In the genomic region with DNA sequence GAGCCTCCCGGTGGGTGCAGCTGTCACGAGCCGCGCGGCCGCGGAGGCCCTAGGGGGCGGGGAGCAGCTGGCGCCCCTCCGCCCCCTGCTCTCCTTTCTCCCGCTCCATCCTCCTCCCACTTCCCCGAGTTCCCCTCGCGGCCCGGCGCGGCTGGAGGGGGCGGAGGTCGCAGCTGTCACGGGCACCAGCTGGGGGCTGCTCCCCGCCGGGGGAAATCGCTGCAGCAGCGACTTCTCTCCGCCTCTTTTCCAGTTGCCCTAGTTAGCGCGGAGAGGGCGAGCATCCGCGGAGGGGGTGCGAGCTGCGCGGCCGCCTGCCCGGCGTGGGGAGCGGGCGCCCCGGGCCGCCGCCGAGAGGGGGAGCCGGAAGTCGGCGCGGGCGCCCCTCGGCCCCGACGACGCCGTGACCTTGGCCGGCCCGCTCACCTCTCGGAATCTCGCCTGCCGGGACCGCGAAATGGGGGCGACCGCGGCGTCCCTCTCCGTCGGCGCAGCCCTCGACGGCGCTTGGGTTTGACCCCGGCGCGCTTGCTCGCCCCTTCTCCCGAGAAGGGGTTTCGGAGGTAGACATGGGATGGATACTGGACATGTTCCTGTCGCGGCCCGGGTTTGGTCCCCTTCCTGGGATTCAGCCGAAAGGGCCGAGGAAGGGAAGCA, we compare ENCODE assay signal across 8 cellular contexts. TPM values are rescaled to one million over a fixed set of nuclear protein-coding genes. Genes with fewer than 3 reads are reported as not detected.
DNase-seq lines count a peak whose midpoint lies in the region; ATAC-seq and TF ChIP-seq lines count a peak whose summit lies in the region.

No MANE protein-coding gene starts in this region.

- H3K4me3 ChIP-seq in epithelial cell of proximal tubule (ENCODE audit: low read depth, low read length) = peak overlapping the region; percentile 79

- peak; percentile 75 for DNase-seq in DMS53 (lab: John Stamatoyannopoulos, UW)
- DNase-seq in DMS53 treated with DMSO at 0.1 percent for 48 hours (lab: John Stamatoyannopoulos, UW; ENCODE audit: unreplicated experiment) = no peak
- DNase-seq in NCI-H69 (lab: John Stamatoyannopoulos, UW) = peak; percentile 87
- DNase-seq in activated T-cell treated with anti-CD3 and anti-CD28 coated beads for 4 hours = peak; percentile 27
- no peak for DNase-seq in epithelial cell of proximal tubule (ENCODE audit: low read depth)
- peak; percentile 92 for DNase-seq in myocyte (ENCODE audit: low read depth)
- peak; percentile 20 to 59 for DNase-seq in stimulated activated CD8-positive, alpha-beta memory T cell treated with anti-CD3 and anti-CD28 coated beads, Interleukin-7, amount 100 ng/mL, for 4 hours (ENCODE audit: low read depth in 2 of 2)

- ATAC-seq in HG02970 (IDR thresholded peaks at IDR 0.05; ENCODE audit: low FRiP score, unreplicated experiment) = peak; percentile 40

- no peak for TF ChIP-seq CTCF in epithelial cell of proximal tubule (conservative IDR thresholded peaks at IDR 0.05; ENCODE audit: low read depth, low read length)

RNA-seq across cellular contexts. Expression of a gene that starts 0.7 kb away (rescaled TPM):
- total RNA-seq in epithelial cell of proximal tubule (3.5 and 11.0 TPM in 2 replicates), myocyte (49.2 and 83.3 TPM in 2 replicates)
- polyA plus RNA-seq in myocyte (2012) = 14.6 TPM

Comparison
In these comparisons a context has a peak if more than half of its experiments do, and no peak if none do; other contexts are left out.
1. DNase-seq: peak in DMS53 (single experiment), NCI-H69 (single experiment), activated T-cell treated with anti-CD3 and anti-CD28 coated beads for 4 hours (single experiment), myocyte (single experiment) and stimulated activated CD8-positive, alpha-beta memory T cell treated with anti-CD3 and anti-CD28 coated beads, Interleukin-7, amount 100 ng/mL, for 4 hours (2 of 2); none in DMS53 treated with DMSO at 0.1 percent for 48 hours (single experiment) and epithelial cell of proximal tubule (single experiment).